18 cellular contexts compared by ENCODE assay signal in genomic region chr3:69059688-69060087, GRCh38. TPM values are rescaled to one million over a fixed set of nuclear protein-coding genes. Genes with fewer than 3 reads are reported as not detected.
DNase-seq lines count a peak whose midpoint lies in the region; ATAC-seq and TF ChIP-seq lines count a peak whose summit lies in the region.
"Had no signal": no experiment of that assay in that cellular context is flagged by ENCODE, and none has a peak within 500 bp of the region (broad histone marks: within the 10 kb centered on the region; RNA-seq: fewer than 3 reads in every experiment).

No MANE protein-coding gene starts in this region.

- TF ChIP-seq EP300 in suprapubic skin (IDR thresholded peaks at IDR 0.05), result no peak

- peak; percentile 44 to 52 for ATAC-seq in activated CD4-positive, CD25-positive, alpha-beta regulatory T cell treated with anti-CD3 and anti-CD28 coated beads, Interleukin-2, amount 50 U/mL, for 24 hours
- no peak for ATAC-seq in CD4-positive, alpha-beta T cell (ENCODE audit: poor library complexity)
- ATAC-seq in natural killer cell, result no peak

- intact Hi-C loops in CD4-positive, alpha-beta T cell (cut with DNase I, micrococcal nuclease), result no loop called here
- intact Hi-C loops in activated T-helper 2 cell treated with anti-CD3 and anti-CD28 coated beads, Interferon-gamma antibody, Interleukin-2, Interleukin-4, amounts not matched to agents 10 μg/mL and 5 μg/mL and 100 μg/mL, durations not matched to agents 14 hours and 24 hours and 36 hours (cut with micrococcal nuclease), result loop anchor here (1.0 kb wide), 1 partner anchor 23 kb away; no protein-coding TSS in a partner anchor
- intact Hi-C loops in natural killer cell (cut with micrococcal nuclease), result no loop called here

- DNase-seq in activated CD4-positive, CD25-positive, alpha-beta regulatory T cell treated with anti-CD3 and anti-CD28 coated beads, Interleukin-2, amount 50 U/mL, for 72 hours, result no peak
- DNase-seq in CD4-positive, alpha-beta T cell, result no peak
- no peak for DNase-seq in activated T-helper 2 cell treated with anti-CD3 and anti-CD28 coated beads, Interferon-gamma antibody, Interleukin-2, Interleukin-4, amounts not matched to agents 10 μg/mL and 5 μg/mL and 100 μg/mL, durations not matched to agents 14 hours and 24 hours and 36 hours (ENCODE audit: low spot score)
- DNase-seq in natural killer cell (no peak), suprapubic skin (ENCODE audit: low spot score in 2 of 2) (no peak), NCI-H1092 (lab: John Stamatoyannopoulos, UW) (no peak), glutamatergic neuron (no peak)
- DNase-seq: amniotic stem cell, Calu3, cortex of kidney, HFFc6, NCI-H187 treated with DMSO at 0.1 percent for 48 hours, nucleus accumbens, RPMI8226, tibial artery had no signal

- no peaks in the 10 kb centered on the region for H3K27me3 ChIP-seq in CD4-positive, alpha-beta T cell (ENCODE audit: control insufficient read depth, insufficient read depth, low read length)
- no peaks in the 10 kb centered on the region for H3K27me3 ChIP-seq in suprapubic skin
- H3K27me3 ChIP-seq: tibial artery had no signal

- peaks cover 78% of the 10 kb centered on the region for H3K36me3 ChIP-seq in suprapubic skin

- no peak overlapping the region for H3K4me3 Mint-ChIP-seq in CD4-positive, alpha-beta T cell
- no peak overlapping the region for H3K4me3 Mint-ChIP-seq in activated T-helper 2 cell treated with anti-CD3 and anti-CD28 coated beads, Interferon-gamma antibody, Interleukin-2, Interleukin-4, amounts not matched to agents 10 μg/mL and 5 μg/mL and 100 μg/mL, durations not matched to agents 14 hours and 24 hours and 36 hours (ENCODE audit: low read depth)
- H3K4me3 Mint-ChIP-seq in natural killer cell (no peak overlapping the region), glutamatergic neuron (ENCODE audit: unreplicated experiment) (no peak overlapping the region)
- H3K4me3 Mint-ChIP-seq: HFFc6 had no signal

- no peaks in the 10 kb centered on the region for H3K9me3 Mint-ChIP-seq in CD4-positive, alpha-beta T cell
- H3K9me3 Mint-ChIP-seq in activated T-helper 2 cell treated with anti-CD3 and anti-CD28 coated beads, Interferon-gamma antibody, Interleukin-2, Interleukin-4, amounts not matched to agents 10 μg/mL and 5 μg/mL and 100 μg/mL, durations not matched to agents 14 hours and 24 hours and 36 hours, result peaks cover 4% of the 10 kb centered on the region
- no peaks in the 10 kb centered on the region for H3K9me3 Mint-ChIP-seq in natural killer cell
- H3K9me3 Mint-ChIP-seq in glutamatergic neuron (ENCODE audit: unreplicated experiment), result no peaks in the 10 kb centered on the region
- H3K9me3 Mint-ChIP-seq: HFFc6 had no signal

- peaks cover 87% of the 10 kb centered on the region for H3K36me3 Mint-ChIP-seq in CD4-positive, alpha-beta T cell (ENCODE audit: low read depth)
- peaks cover 80% of the 10 kb centered on the region for H3K36me3 Mint-ChIP-seq in activated T-helper 2 cell treated with anti-CD3 and anti-CD28 coated beads, Interferon-gamma antibody, Interleukin-2, Interleukin-4, amounts not matched to agents 10 μg/mL and 5 μg/mL and 100 μg/mL, durations not matched to agents 14 hours and 24 hours and 36 hours (ENCODE audit: low read depth)
- H3K36me3 Mint-ChIP-seq in natural killer cell (peaks cover 33% of the 10 kb centered on the region), glutamatergic neuron (ENCODE audit: unreplicated experiment) (peaks cover 9% of the 10 kb centered on the region)

- H3K27me3 Mint-ChIP-seq in CD4-positive, alpha-beta T cell, result no peaks in the 10 kb centered on the region
- H3K27me3 Mint-ChIP-seq in activated T-helper 2 cell treated with anti-CD3 and anti-CD28 coated beads, Interferon-gamma antibody, Interleukin-2, Interleukin-4, amounts not matched to agents 10 μg/mL and 5 μg/mL and 100 μg/mL, durations not matched to agents 14 hours and 24 hours and 36 hours (ENCODE audit: low read depth), result no peaks in the 10 kb centered on the region
- H3K27me3 Mint-ChIP-seq in natural killer cell (ENCODE audit: low read depth in 2 of 2) (no peaks in the 10 kb centered on the region), glutamatergic neuron (ENCODE audit: unreplicated experiment) (no peaks in the 10 kb centered on the region)

- H3K4me3 ChIP-seq in suprapubic skin, result no peak overlapping the region
- H3K4me3 ChIP-seq: SK-N-MC, tibial artery had no signal

- no peak for TF ChIP-seq CTCF in CD4-positive, alpha-beta T cell (IDR thresholded peaks at IDR 0.05)
- TF ChIP-seq CTCF in natural killer cell (IDR thresholded peaks at IDR 0.05) (no peak), suprapubic skin (IDR thresholded peaks at IDR 0.05) (no peak), glutamatergic neuron (IDR thresholded peaks at IDR 0.05; ENCODE audit: partially characterized antibody, unreplicated experiment) (no peak)

- no peaks in the 10 kb centered on the region for H3K9me3 ChIP-seq in CD4-positive, alpha-beta T cell (ENCODE audit: control insufficient read depth, low read length)
- H3K9me3 ChIP-seq in suprapubic skin, result no peaks in the 10 kb centered on the region
- H3K9me3 ChIP-seq: tibial artery had no signal

- CTCF ChIA-PET in CD4-positive, alpha-beta T cell (lab: Charles Lee), result interaction anchor here (0.9 to 1.5 kb wide), 3 partner anchors 15 to 61 kb away, joined by 3 to 4 read pairs (median 4); no protein-coding TSS in a partner anchor

- peak overlapping the region; percentile 84 for H3K27ac Mint-ChIP-seq in CD4-positive, alpha-beta T cell
- H3K27ac Mint-ChIP-seq in activated T-helper 2 cell treated with anti-CD3 and anti-CD28 coated beads, Interferon-gamma antibody, Interleukin-2, Interleukin-4, amounts not matched to agents 10 μg/mL and 5 μg/mL and 100 μg/mL, durations not matched to agents 14 hours and 24 hours and 36 hours, result peak overlapping the region; percentile 72
- H3K27ac Mint-ChIP-seq in natural killer cell (peak overlapping the region; percentile 90), glutamatergic neuron (ENCODE audit: unreplicated experiment) (no peak overlapping the region)
- H3K27ac Mint-ChIP-seq: HFFc6 had no signal

- no peaks in the 10 kb centered on the region for H3K4me1 ChIP-seq in suprapubic skin
- H3K4me1 ChIP-seq: tibial artery had no signal

- H3K27ac ChIP-seq in CD4-positive, alpha-beta T cell (ENCODE audit: low read depth, low read length), result peak overlapping the region; percentile 32
- H3K27ac ChIP-seq in suprapubic skin, result no peak overlapping the region
- H3K27ac ChIP-seq: KMS-11, SK-N-MC, tibial artery had no signal

- POLR2A ChIA-PET in CD4-positive, alpha-beta T cell (lab: Charles Lee), result interaction anchor here (0.8 to 5.1 kb wide), 8 partner anchors 8 to 61 kb away, joined by 3 to 42 read pairs (median 4); partner anchors contain the start of genes ARL6IP5, EOGT and TMF1

- no peak for TF ChIP-seq POLR2A in suprapubic skin (IDR thresholded peaks at IDR 0.05)

- peaks cover 48% of the 10 kb centered on the region for H3K4me1 Mint-ChIP-seq in CD4-positive, alpha-beta T cell (ENCODE audit: low read depth)
- H3K4me1 Mint-ChIP-seq in activated T-helper 2 cell treated with anti-CD3 and anti-CD28 coated beads, Interferon-gamma antibody, Interleukin-2, Interleukin-4, amounts not matched to agents 10 μg/mL and 5 μg/mL and 100 μg/mL, durations not matched to agents 14 hours and 24 hours and 36 hours (ENCODE audit: low read depth), result peaks cover 63% of the 10 kb centered on the region
- H3K4me1 Mint-ChIP-seq in natural killer cell, result peaks cover 28 to 29% of the 10 kb centered on the region in 2 donors
- H3K4me1 Mint-ChIP-seq in glutamatergic neuron (ENCODE audit: low read depth, unreplicated experiment), result no peaks in the 10 kb centered on the region

RNA-seq across cellular contexts. Expression of gene TMF1, which starts 7.6 kb away (rescaled TPM):
- 100 to 1,000 TPM in 1 of 2 experiments, 10 to 100 TPM in 1; 89.0 to 101 TPM for total RNA-seq in CD4-positive, alpha-beta T cell
- total RNA-seq in activated T-helper 2 cell treated with anti-CD3 and anti-CD28 coated beads, Interferon-gamma antibody, Interleukin-2, Interleukin-4, amounts not matched to agents 10 μg/mL and 5 μg/mL and 100 μg/mL, durations not matched to agents 14 hours and 24 hours and 36 hours, result 35.7 and 38.9 TPM in 2 replicates
- total RNA-seq in natural killer cell (100 to 1,000 TPM in 1 of 3 donors, 10 to 100 TPM in 2; 76.9 to 110 (median 85.5) TPM), suprapubic skin (10 to 100 TPM; 19.2 to 46.3 (median 27.8) TPM), glutamatergic neuron (ENCODE audit: unreplicated experiment) (18.8 TPM)

RNA-seq across cellular contexts. Expression of gene UBA3, which starts 20.5 kb away (rescaled TPM):
- 10 to 100 TPM; 33.4 to 43.9 TPM for total RNA-seq in CD4-positive, alpha-beta T cell
- 95.8 and 109 TPM in 2 replicates for total RNA-seq in activated T-helper 2 cell treated with anti-CD3 and anti-CD28 coated beads, Interferon-gamma antibody, Interleukin-2, Interleukin-4, amounts not matched to agents 10 μg/mL and 5 μg/mL and 100 μg/mL, durations not matched to agents 14 hours and 24 hours and 36 hours
- 10 to 100 TPM; 72.0 to 87.7 (median 72.8) TPM for total RNA-seq in natural killer cell
- total RNA-seq in suprapubic skin, result 10 to 100 TPM; 37.2 to 77.7 (median 48.6) TPM
- 68.6 TPM for total RNA-seq in glutamatergic neuron (ENCODE audit: unreplicated experiment)

RNA-seq across cellular contexts. Expression of gene ARL6IP5, which starts 25.0 kb away (rescaled TPM):
- total RNA-seq in CD4-positive, alpha-beta T cell, result 10 to 100 TPM; 58.0 to 65.2 TPM
- total RNA-seq in activated T-helper 2 cell treated with anti-CD3 and anti-CD28 coated beads, Interferon-gamma antibody, Interleukin-2, Interleukin-4, amounts not matched to agents 10 μg/mL and 5 μg/mL and 100 μg/mL, durations not matched to agents 14 hours and 24 hours and 36 hours, result 124 and 127 TPM in 2 replicates
- 100 to 1,000 TPM in 2 of 3 donors, 10 to 100 TPM in 1; 98.1 to 132 (median 105) TPM for total RNA-seq in natural killer cell
- total RNA-seq in suprapubic skin, result 100 to 1,000 TPM in 1 of 4 donors, 10 to 100 TPM in 3; 58.6 to 106 (median 69.0) TPM
- total RNA-seq in glutamatergic neuron (ENCODE audit: unreplicated experiment), result 74.0 TPM

RNA-seq across cellular contexts. Expression of gene EOGT, which starts 46.2 kb away (rescaled TPM):
- 10 to 100 TPM; 13.0 to 13.4 TPM for total RNA-seq in CD4-positive, alpha-beta T cell
- 15.4 and 18.1 TPM in 2 replicates for total RNA-seq in activated T-helper 2 cell treated with anti-CD3 and anti-CD28 coated beads, Interferon-gamma antibody, Interleukin-2, Interleukin-4, amounts not matched to agents 10 μg/mL and 5 μg/mL and 100 μg/mL, durations not matched to agents 14 hours and 24 hours and 36 hours
- 10 to 100 TPM in 2 of 3 donors, 1 to 10 TPM in 1; 8.4 to 11.6 (median 10.8) TPM for total RNA-seq in natural killer cell
- 10 to 100 TPM; 15.3 to 27.8 (median 20.9) TPM for total RNA-seq in suprapubic skin
- total RNA-seq in glutamatergic neuron (ENCODE audit: unreplicated experiment), result 17.2 TPM

Comparison
In these comparisons a context has a peak if more than half of its experiments do, and no peak if none do; other contexts are left out.
1. ATAC-seq: peak in activated CD4-positive, CD25-positive, alpha-beta regulatory T cell treated with anti-CD3 and anti-CD28 coated beads, Interleukin-2, amount 50 U/mL, for 24 hours (2 of 2); none in CD4-positive, alpha-beta T cell (single experiment) and natural killer cell (0 of 3).